ENCODE assay signal across 8 cellular contexts in the genomic region with DNA sequence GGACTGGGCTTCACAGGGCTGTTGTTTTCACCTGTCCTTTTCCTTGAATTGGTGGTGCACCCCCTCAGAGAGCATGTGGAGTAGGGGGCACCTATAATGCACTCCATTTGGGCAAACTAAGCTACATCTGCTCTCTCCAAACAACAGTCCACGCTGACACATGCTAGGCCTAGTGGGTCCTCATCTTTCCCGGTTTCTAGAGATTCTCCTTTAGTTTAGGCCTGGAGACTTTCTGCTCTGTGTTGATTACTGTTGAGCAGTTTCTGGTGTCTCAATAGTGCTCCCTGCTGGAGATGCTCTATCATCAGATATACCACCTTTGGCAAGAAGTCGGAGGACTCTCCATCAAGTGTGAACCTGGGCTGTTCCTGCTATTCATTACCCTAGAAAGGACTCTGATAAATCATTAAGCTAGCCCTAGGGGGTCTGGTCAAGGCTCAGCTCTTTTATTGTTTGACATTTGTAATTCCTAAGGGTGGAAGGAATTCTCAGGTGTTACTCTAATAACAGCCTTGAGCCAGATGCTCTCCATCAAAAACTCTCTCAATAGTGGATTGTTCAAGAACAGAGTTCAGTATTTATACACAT.
DNase-seq lines count a peak whose midpoint lies in the region; ATAC-seq and TF ChIP-seq lines count a peak whose summit lies in the region.

No MANE protein-coding gene starts in this region.

- H3K4me3 Mint-ChIP-seq in activated T-cell treated with anti-CD3 and anti-CD28 coated beads, Interleukin-2, amount 50 U/mL, for 72 hours = peak overlapping the region; percentile 8 to 11

- TF ChIP-seq CTCF in fibroblast of the aortic adventitia (IDR thresholded peaks at IDR 0.05; ENCODE audit: insufficient read depth, low read length) = peak; percentile 77

- H3K27ac Mint-ChIP-seq in activated T-cell treated with anti-CD3 and anti-CD28 coated beads, Interleukin-2, amount 50 U/mL, for 72 hours = peak overlapping the region; percentile 10

- H3K4me3 ChIP-seq in fibroblast of the aortic adventitia (ENCODE audit: low read depth, low read length) = no peak overlapping the region

- peak; percentile 90 for ATAC-seq in GM18909 (IDR thresholded peaks at IDR 0.05; ENCODE audit: poor library complexity, unreplicated experiment)
- ATAC-seq in HG03175 (IDR thresholded peaks at IDR 0.05; ENCODE audit: unreplicated experiment) = peak; percentile 95
- ATAC-seq in activated T-cell treated with anti-CD3 and anti-CD28 coated beads, Interleukin-2, amount 50 U/mL, for 72 hours (replicated peaks in 1 of 2) = peak; percentile 96 to 100

- peaks cover 13% of the 10 kb centered on the region for H3K27me3 Mint-ChIP-seq in activated T-cell treated with anti-CD3 and anti-CD28 coated beads, Interleukin-2, amount 50 U/mL, for 72 hours (ENCODE audit: low read depth)

- DNase-seq in C1 segment of cervical spinal cord (lab: John Stamatoyannopoulos, UW) (peak in 8 of 14 donors; percentile 2 to 34 (median 18)), OCI-M1 (lab: John Stamatoyannopoulos, UW) (peak; percentile 90), fibroblast of the aortic adventitia (ENCODE audit: low read depth) (peak; percentile 84), occipital lobe (lab: John Stamatoyannopoulos, UW) (peak; percentile 4), DMS79 (lab: John Stamatoyannopoulos, UW) (no peak)
- DNase-seq in activated T-cell treated with anti-CD3 and anti-CD28 coated beads, Interleukin-2, amount 50 U/mL, for 72 hours = peak; percentile 53 to 66

- peaks cover 5 to 18% of the 10 kb centered on the region in 2 donors for H3K9me3 Mint-ChIP-seq in activated T-cell treated with anti-CD3 and anti-CD28 coated beads, Interleukin-2, amount 50 U/mL, for 72 hours

- H3K36me3 Mint-ChIP-seq in activated T-cell treated with anti-CD3 and anti-CD28 coated beads, Interleukin-2, amount 50 U/mL, for 72 hours (ENCODE audit: insufficient read depth in 2 of 2) = peaks cover 17 to 27% of the 10 kb centered on the region in 2 donors

- H3K4me1 Mint-ChIP-seq in activated T-cell treated with anti-CD3 and anti-CD28 coated beads, Interleukin-2, amount 50 U/mL, for 72 hours (ENCODE audit: low read depth) = peaks cover 42% of the 10 kb centered on the region
